In the genomic region with DNA sequence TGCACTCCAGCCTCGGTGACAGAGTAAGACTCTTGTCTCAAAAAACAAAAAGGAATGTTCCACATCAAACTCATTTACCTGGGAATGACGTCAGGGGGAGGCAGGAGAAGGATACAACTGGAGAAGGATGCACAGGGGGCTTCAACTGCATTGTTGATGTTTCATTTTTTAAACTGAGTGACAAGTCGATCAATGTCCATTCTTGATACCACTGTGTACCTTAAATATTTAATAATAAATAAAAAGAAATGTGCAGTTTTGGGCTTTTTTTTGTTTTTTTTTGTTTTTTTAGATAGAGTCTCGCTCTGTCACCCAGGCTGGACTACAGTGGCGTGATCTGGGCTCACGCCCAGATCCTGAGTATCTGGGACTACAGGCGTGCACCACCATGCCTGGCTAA, we compare ENCODE assay signal across 20 cellular contexts. TPM values are rescaled to one million over a fixed set of nuclear protein-coding genes. Genes with fewer than 3 reads are reported as not detected.
DNase-seq lines count a peak whose midpoint lies in the region; ATAC-seq and TF ChIP-seq lines count a peak whose summit lies in the region.
"Had no signal": no experiment of that assay in that cellular context is flagged by ENCODE, and none has a peak within 500 bp of the region (broad histone marks: within the 10 kb centered on the region; RNA-seq: fewer than 3 reads in every experiment).

No MANE protein-coding gene starts in this region.

- H3K18ac ChIP-seq in trophoblast cell (ENCODE audit: low read length), result no peak overlapping the region

- H3K27me3 Mint-ChIP-seq in GM23338 (ENCODE audit: insufficient read depth, low read depth, poor library complexity), result peaks cover 8% of the 10 kb centered on the region
- H3K27me3 Mint-ChIP-seq in dendritic cell treated with granulocyte-macrophage colony-stimulating factor and Interleukin-4, amounts not matched to agents 40 ng/mL and 50 ng/mL, for 4 days, result no peaks in the 10 kb centered on the region

- no peak overlapping the region for H3K4ac ChIP-seq in trophoblast cell (ENCODE audit: low read depth, low read length)

- H3K27ac ChIP-seq in GM23338 (ENCODE audit: low read depth), result 0 out of 2 replicates have a peak overlapping the region, but pooled peaks have one; percentile 14
- H3K27ac ChIP-seq in PC-3 (ENCODE audit: low read length), result peak overlapping the region; percentile 54; the same call in 1 of the 2 replicates
- no peak overlapping the region for H3K27ac ChIP-seq in trophoblast cell (ENCODE audit: low read depth, low read length)
- H3K27ac ChIP-seq in coronary artery, result no peak overlapping the region
- H3K27ac ChIP-seq: BLaER1 had no signal

- H3F3A ChIP-seq in GM23338 (replicated peaks; ENCODE audit: low read depth) (no peaks in the 10 kb centered on the region), PC-3 (ENCODE audit: low read length, unreplicated experiment) (no peaks in the 10 kb centered on the region)

- DNase-seq in GM23338 (ENCODE audit: low spot score), result no peak
- no peak for DNase-seq in PC-3
- DNase-seq in trophoblast cell, result no peak
- no peak for DNase-seq in AML-193 (lab: John Stamatoyannopoulos, UW)
- no peak for DNase-seq in coronary artery (ENCODE audit: low spot score)
- DNase-seq: CD4-positive, alpha-beta T cell; KBM-7; MV-4-11; NCI-H1105; NCI-H1436 treated with DMSO at 0.1 percent for 48 hours; NCI-H187 treated with DMSO at 0.1 percent for 48 hours; NCI-H2107; NCI-H524; NCI-H748 treated with DMSO at 0.1 percent for 48 hours; NK-92 treated with Interleukin-12 subunit alpha and Interleukin-12 subunit beta, amount 100 ng/mL, for 24 hours; SHP77 had no signal

- no peak overlapping the region for H3K14ac ChIP-seq in trophoblast cell (ENCODE audit: low read length)

- POLR2A ChIA-PET in PC-3 (lab: Charles Lee; ENCODE audit: unreplicated experiment), result no interaction called here

- H2BK12ac ChIP-seq in trophoblast cell (ENCODE audit: low read length), result peak overlapping the region; percentile 89

- no peak overlapping the region for H3K23ac ChIP-seq in trophoblast cell (ENCODE audit: low read length)

- H3K79me1 ChIP-seq in trophoblast cell (ENCODE audit: low read length), result peaks cover 6% of the 10 kb centered on the region

- H3K4me1 ChIP-seq in GM23338 (ENCODE audit: insufficient read depth) (no peaks in the 10 kb centered on the region), PC-3 (ENCODE audit: insufficient read depth, low read length) (peaks cover 15% of the 10 kb centered on the region), trophoblast cell (ENCODE audit: control insufficient read depth in 1 of 2, insufficient read depth in 2 of 2, low read length in 2 of 2) (peaks cover 0 to 2% of the 10 kb centered on the region in 2 experiments)

- no peak overlapping the region for H2AK5ac ChIP-seq in trophoblast cell (ENCODE audit: low read length)

- H3K4me1 Mint-ChIP-seq in GM23338, result no peaks in the 10 kb centered on the region; the same call in 2 of the 3 replicates
- H3K4me1 Mint-ChIP-seq in dendritic cell treated with granulocyte-macrophage colony-stimulating factor and Interleukin-4, amounts not matched to agents 40 ng/mL and 50 ng/mL, for 4 days (ENCODE audit: low read depth), result peaks cover 52% of the 10 kb centered on the region

- no peak overlapping the region for H3K4me3 Mint-ChIP-seq in GM23338
- no peak overlapping the region for H3K4me3 Mint-ChIP-seq in dendritic cell treated with granulocyte-macrophage colony-stimulating factor and Interleukin-4, amounts not matched to agents 40 ng/mL and 50 ng/mL, for 4 days
- H3K4me3 Mint-ChIP-seq: CD4-positive, alpha-beta T cell had no signal

- WGBS in trophoblast cell (ENCODE audit: extremely low coverage, insufficient coverage, insufficient read length), result no CpG with 5 or more reads among the region's 7 CpGs

- H2AFZ ChIP-seq in GM23338 (no peak overlapping the region), PC-3 (ENCODE audit: low read length) (no peak overlapping the region; the same call in 1 of the 2 replicates), trophoblast cell (ENCODE audit: insufficient read depth, low read length, poor library complexity) (no peak overlapping the region)

- intact Hi-C loops in PC-3 (cut with micrococcal nuclease), result loop anchor here (10.0 kb wide), 1 partner anchor 291 kb away; a partner anchor contains a TSS
- intact Hi-C loops in dendritic cell treated with granulocyte-macrophage colony-stimulating factor and Interleukin-4, amounts not matched to agents 40 ng/mL and 50 ng/mL, for 4 days (cut with micrococcal nuclease), result no loop called here

- H3K9me2 ChIP-seq in GM23338 (ENCODE audit: insufficient read depth), result no peaks in the 10 kb centered on the region
- no peaks in the 10 kb centered on the region for H3K9me2 ChIP-seq in PC-3 (replicated peaks; ENCODE audit: low read length)

- no peak overlapping the region for H3K4me3 ChIP-seq in GM23338
- no peak overlapping the region for H3K4me3 ChIP-seq in PC-3 (ENCODE audit: low read length)
- H3K4me3 ChIP-seq in trophoblast cell (ENCODE audit: low read depth, low read length), result no peak overlapping the region
- no peak overlapping the region for H3K4me3 ChIP-seq in coronary artery
- H3K4me3 ChIP-seq: BLaER1 had no signal

- H3K79me2 ChIP-seq in GM23338 (replicated peaks; ENCODE audit: insufficient read depth), result no peaks in the 10 kb centered on the region
- H3K79me2 ChIP-seq in PC-3 (ENCODE audit: low read length), result no peaks in the 10 kb centered on the region
- H3K79me2 ChIP-seq in trophoblast cell (ENCODE audit: control insufficient read depth, insufficient read depth, low read length, poor library complexity), result peaks cover 2% of the 10 kb centered on the region

- CTCF ChIA-PET in PC-3 (lab: Charles Lee), result no interaction called here

- H3K4me2 ChIP-seq in GM23338 (no peak overlapping the region), PC-3 (ENCODE audit: low read length) (no peak overlapping the region), trophoblast cell (ENCODE audit: low read length) (no peak overlapping the region)
- H3K4me2 ChIP-seq: BLaER1 had no signal

- no peak overlapping the region for H2BK5ac ChIP-seq in trophoblast cell (ENCODE audit: low read depth, low read length, poor library complexity)

- H3K27me3 ChIP-seq in GM23338 (ENCODE audit: insufficient read depth) (no peaks in the 10 kb centered on the region), PC-3 (ENCODE audit: low read length) (no peaks in the 10 kb centered on the region), trophoblast cell (ENCODE audit: insufficient read depth, low read length) (no peaks in the 10 kb centered on the region)
- H3K27me3 ChIP-seq: BLaER1 had no signal

- no peaks in the 10 kb centered on the region for H3K36me3 ChIP-seq in GM23338 (ENCODE audit: insufficient read depth)
- no peaks in the 10 kb centered on the region for H3K36me3 ChIP-seq in PC-3 (ENCODE audit: low read depth, low read length)
- no peaks in the 10 kb centered on the region for H3K36me3 ChIP-seq in trophoblast cell (ENCODE audit: control insufficient read depth in 1 of 2, insufficient read depth in 2 of 2, low read length in 2 of 2)
- H3K36me3 ChIP-seq: BLaER1 had no signal

- H4K20me1 ChIP-seq in GM23338 (replicated peaks; ENCODE audit: insufficient read depth) (no peaks in the 10 kb centered on the region), PC-3 (ENCODE audit: low read length) (no peaks in the 10 kb centered on the region)
- H4K20me1 ChIP-seq: BLaER1 had no signal

- H3K9me3 ChIP-seq in PC-3 (ENCODE audit: low read length) (no peaks in the 10 kb centered on the region), trophoblast cell (ENCODE audit: insufficient read depth, low read depth, low read length) (no peaks in the 10 kb centered on the region)
- H3K9me3 ChIP-seq: BLaER1 had no signal

- TF ChIP-seq CTCF in GM23338 (conservative IDR thresholded peaks at IDR 0.05; ENCODE audit: low read depth in 2 of 2) (no peak), PC-3 (conservative IDR thresholded peaks at IDR 0.05; ENCODE audit: low read depth, low read length) (no peak), coronary artery (IDR thresholded peaks at IDR 0.05) (no peak)

- peak overlapping the region; percentile 62 for H4K91ac ChIP-seq in trophoblast cell (ENCODE audit: low read depth, low read length)

- H3K9ac ChIP-seq in PC-3 (ENCODE audit: low read length) (no peak overlapping the region), trophoblast cell (ENCODE audit: low read length) (no peak overlapping the region)
- H3K9ac ChIP-seq: BLaER1 had no signal

- ATAC-seq in GM23338 (no peak), PC-3 (no peak), GM19452 (IDR thresholded peaks at IDR 0.05; ENCODE audit: unreplicated experiment) (no peak)
- ATAC-seq: Panc1 had no signal

- peak overlapping the region; percentile 54 for H4K8ac ChIP-seq in trophoblast cell (ENCODE audit: low read depth, low read length)

- no peaks in the 10 kb centered on the region for H3K9me3 Mint-ChIP-seq in GM23338
- H3K9me3 Mint-ChIP-seq in dendritic cell treated with granulocyte-macrophage colony-stimulating factor and Interleukin-4, amounts not matched to agents 40 ng/mL and 50 ng/mL, for 4 days, result no peaks in the 10 kb centered on the region
- H3K9me3 Mint-ChIP-seq: CD4-positive, alpha-beta T cell had no signal

- no peak overlapping the region for H4K12ac ChIP-seq in trophoblast cell (ENCODE audit: low read depth, low read length)

- no TSS peak for BruUV-seq in PC-3 (replicated peaks; lab: Mats Ljungman, UMichigan)

- no peak overlapping the region for H3K27ac Mint-ChIP-seq in GM23338
- H3K27ac Mint-ChIP-seq in dendritic cell treated with granulocyte-macrophage colony-stimulating factor and Interleukin-4, amounts not matched to agents 40 ng/mL and 50 ng/mL, for 4 days, result peak overlapping the region; percentile 92
- H3K27ac Mint-ChIP-seq: CD4-positive, alpha-beta T cell had no signal

- no peak overlapping the region for H2BK120ac ChIP-seq in trophoblast cell (ENCODE audit: insufficient read depth, low read length, poor library complexity)

- no peaks in the 10 kb centered on the region for H3K36me3 Mint-ChIP-seq in GM23338 (ENCODE audit: low read depth)
- H3K36me3 Mint-ChIP-seq in dendritic cell treated with granulocyte-macrophage colony-stimulating factor and Interleukin-4, amounts not matched to agents 40 ng/mL and 50 ng/mL, for 4 days (ENCODE audit: low read depth), result no peaks in the 10 kb centered on the region

TF ChIP-seq in GM23338, 12 proteins besides CTCF, POLR2A, EP300 and RAD21 (continues in another document):
- TF ChIP-seq JUNB (IDR thresholded peaks at IDR 0.05; ENCODE audit: unreplicated experiment) (no peak), EZH2phosphoT487 (IDR thresholded peaks at IDR 0.05; ENCODE audit: unreplicated experiment) (no peak), POLR2AphosphoS5 (IDR thresholded peaks at IDR 0.05; ENCODE audit: low read depth) (no peak), ZNF331 (CRISPR knock-in tag; IDR thresholded peaks at IDR 0.05; ENCODE audit: low read depth) (no peak)

RNA-seq across cellular contexts. Expression of a gene that starts 35.8 kb away (rescaled TPM):
- total RNA-seq in GM23338 (2014; rRNA removed; shearing (Covaris generic)), result 26.3 and 34.3 TPM in 2 replicates
- 33.1 and 36.7 TPM in 2 replicates for polyA plus RNA-seq in GM23338 (2016; fragmentation: Nextera tagmentation; extraction: Ambion mirVana)
- 13.8 and 29.5 TPM in 2 replicates for total RNA-seq in PC-3 (2014; rRNA removed)
- polyA plus RNA-seq in trophoblast cell (2013), result 40.7 and 41.3 TPM in 2 replicates

RNA-seq across cellular contexts. Expression of a gene that starts 50.4 kb away (rescaled TPM):
- 88.6 and 100 TPM in 2 replicates for total RNA-seq in GM23338 (2014; rRNA removed; shearing (Covaris generic))
- 244 and 257 TPM in 2 replicates for polyA plus RNA-seq in GM23338 (2016; fragmentation: Nextera tagmentation; extraction: Ambion mirVana)
- total RNA-seq in PC-3 (2014; rRNA removed), result 42.0 and 47.4 TPM in 2 replicates
- polyA plus RNA-seq in trophoblast cell (2013), result 51.7 and 51.9 TPM in 2 replicates

Comparison
In these comparisons a context has a peak if more than half of its experiments do, and no peak if none do; other contexts are left out.
1. H3K27ac ChIP-seq: peak in GM23338 (single experiment) and PC-3 (single experiment); none in trophoblast cell (single experiment) and coronary artery (0 of 2).